Comparison of ENCODE assay signal across 8 cellular contexts in genomic region chr20:3797592-3798404, GRCh38. TPM values are rescaled to one million over a fixed set of nuclear protein-coding genes. Genes with fewer than 3 reads are reported as not detected.
A peak's percentile ranks its signal among the peaks of the same experiment; 100 is the strongest.
DNase-seq lines count a peak whose midpoint lies in the region; ATAC-seq and TF ChIP-seq lines count a peak whose summit lies in the region.

No MANE protein-coding gene starts in this region.

- peaks cover 30% of the 10 kb centered on the region for H3K79me1 ChIP-seq in mesenchymal stem cell (replicated peaks; ENCODE audit: low read length, poor library complexity, severe bottlenecking)

- no peak for TF ChIP-seq CTCF in DND-41 (IDR thresholded peaks at IDR 0.05; ENCODE audit: borderline replicate concordance, extremely low read depth, low read length, poor library complexity, severe bottlenecking)

- H3K79me2 ChIP-seq in DND-41 (ENCODE audit: insufficient read depth, low read length), result peaks cover 58% of the 10 kb centered on the region

- TF ChIP-seq POLR2A in GM18505 (IDR thresholded peaks at IDR 0.05; ENCODE audit: borderline replicate concordance, extremely low read depth, insufficient read depth, insufficient read length), result no peak

- peaks cover 23% of the 10 kb centered on the region for H4K20me1 ChIP-seq in DND-41 (ENCODE audit: insufficient read depth, low read length)

- H2BK12ac ChIP-seq in mesenchymal stem cell (ENCODE audit: low read length in 2 of 2), result peak overlapping the region in 1 of 2 experiments; percentile 85

- H3K9ac ChIP-seq in DND-41 (ENCODE audit: low read depth, low read length), result peak overlapping the region; percentile 91
- H3K9ac ChIP-seq in mesenchymal stem cell (ENCODE audit: low read length), result peak overlapping the region; percentile 92

- H4K8ac ChIP-seq in mesenchymal stem cell (ENCODE audit: low read length), result no peak overlapping the region

- peak overlapping the region; percentile 44 for H4K91ac ChIP-seq in mesenchymal stem cell (ENCODE audit: low read length)

- no peak overlapping the region for H2AFZ ChIP-seq in DND-41 (ENCODE audit: low read depth, low read length)
- no peak overlapping the region for H2AFZ ChIP-seq in mesenchymal stem cell (ENCODE audit: low read depth, low read length)

- no peak for ATAC-seq in DND-41 (ENCODE audit: insufficient read depth, low read depth)
- no peak for ATAC-seq in GM18505 (IDR thresholded peaks at IDR 0.05; ENCODE audit: unreplicated experiment)
- ATAC-seq in HG03108 (IDR thresholded peaks at IDR 0.05; ENCODE audit: unreplicated experiment), result no peak

- H3K4ac ChIP-seq in mesenchymal stem cell (ENCODE audit: low read depth in 1 of 2, low read length in 2 of 2), result peak overlapping the region; percentile 9 to 91

- peak overlapping the region; percentile 84 for H3K4me2 ChIP-seq in DND-41 (ENCODE audit: insufficient read depth, low read length)
- no peak overlapping the region for H3K4me2 ChIP-seq in mesenchymal stem cell (ENCODE audit: low read length, poor library complexity, severe bottlenecking)

- no peaks in the 10 kb centered on the region for H3K9me3 ChIP-seq in DND-41 (ENCODE audit: insufficient read depth, low read length, severe bottlenecking)
- no peaks in the 10 kb centered on the region for H3K9me3 ChIP-seq in mesenchymal stem cell (ENCODE audit: control insufficient read depth, low read length)

- DNase-seq in DND-41 (peak; percentile 44), NAMALWA (ENCODE audit: low spot score) (peak; percentile 48), mesenchymal stem cell (peak; percentile 80), nucleus accumbens (lab: John Stamatoyannopoulos, UW) (no peak), GOT3 (lab: John Stamatoyannopoulos, UW) (no peak)

- H3K36me3 ChIP-seq in DND-41 (ENCODE audit: insufficient read depth, low read length) (peaks cover 63% of the 10 kb centered on the region), mesenchymal stem cell (ENCODE audit: control insufficient read depth in 1 of 2, insufficient read depth in 2 of 2, low read depth in 1 of 2, low read length in 2 of 2) (peaks cover 39 to 55% of the 10 kb centered on the region in 2 experiments)

- H3K27me3 ChIP-seq in DND-41 (ENCODE audit: insufficient read depth, low read length, poor library complexity), result no peaks in the 10 kb centered on the region
- H3K27me3 ChIP-seq in mesenchymal stem cell (ENCODE audit: control insufficient read depth in 1 of 2, insufficient read depth in 1 of 2, low read length in 2 of 2), result no peaks in the 10 kb centered on the region

- no peak overlapping the region for H2BK5ac ChIP-seq in mesenchymal stem cell (ENCODE audit: low read depth, low read length, poor library complexity, severe bottlenecking)

- H3K23ac ChIP-seq in mesenchymal stem cell (ENCODE audit: low read length in 2 of 2), result peak overlapping the region in 1 of 2 experiments; percentile 83

- H3K18ac ChIP-seq in mesenchymal stem cell (ENCODE audit: low read depth in 1 of 2, low read length in 2 of 2), result peak overlapping the region; percentile 58 to 68

- H3K4me1 ChIP-seq in DND-41 (ENCODE audit: insufficient read depth, low read length) (peaks cover 61% of the 10 kb centered on the region), mesenchymal stem cell (ENCODE audit: control insufficient read depth, insufficient read depth, low read depth, low read length) (peaks cover 37% of the 10 kb centered on the region)

- H2AK5ac ChIP-seq in mesenchymal stem cell (ENCODE audit: low read length, severe bottlenecking), result peak overlapping the region; percentile 27

- peak overlapping the region; percentile 80 for H2BK120ac ChIP-seq in mesenchymal stem cell (ENCODE audit: low read depth, low read length)

- H3K14ac ChIP-seq in mesenchymal stem cell (ENCODE audit: low read length in 2 of 2), result peak overlapping the region in 1 of 2 experiments; percentile 84

- H3K4me3 ChIP-seq in DND-41 (ENCODE audit: low read depth in 1 of 2, low read length in 2 of 2) (peak overlapping the region in 1 of 2 experiments; percentile 83; a peak in 3 of 4 replicates), mesenchymal stem cell (ENCODE audit: insufficient read depth in 1 of 2, low read depth in 1 of 2, low read length in 2 of 2) (peak overlapping the region in 1 of 2 experiments; percentile 97)

- H3K27ac ChIP-seq in DND-41 (ENCODE audit: low read length) (peak overlapping the region; percentile 79), adipose tissue (ENCODE audit: low read depth, low read length) (peak overlapping the region; percentile 9), mesenchymal stem cell (ENCODE audit: low read length, poor library complexity, severe bottlenecking) (no peak overlapping the region)

- H2BK15ac ChIP-seq in mesenchymal stem cell (ENCODE audit: low read depth, poor library complexity, severe bottlenecking), result peak overlapping the region; percentile 96

- 68 to 82% (median 71%) methylated on average over 19 of the region's 19 CpGs for WGBS in adipose tissue, 3 donors
- 70% methylated on average over 18 of the region's 19 CpGs for WGBS in mesenchymal stem cell

RNA-seq across cellular contexts. Expression of gene CDC25B, which starts 1.7 kb away (rescaled TPM):
- polyA plus RNA-seq in adipose tissue, result 10 to 100 TPM in 2 of 3 donors, 1 to 10 TPM in 1; 6.6 to 33.5 (median 12.9) TPM
- 97.9 TPM for polyA plus RNA-seq in mesenchymal stem cell (2013, experiment 1 of 2)
- polyA plus RNA-seq in mesenchymal stem cell (2013, experiment 2 of 2), result 95.2 TPM

RNA-seq across cellular contexts. Expression of gene CENPB, which starts 11.3 kb away (rescaled TPM):
- polyA plus RNA-seq in adipose tissue, result 10 to 100 TPM; 37.8 to 73.4 (median 70.9) TPM
- polyA plus RNA-seq in mesenchymal stem cell (2013, experiment 1 of 2), result 38.0 TPM
- 38.0 TPM for polyA plus RNA-seq in mesenchymal stem cell (2013, experiment 2 of 2)

RNA-seq across cellular contexts. Expression of gene SPEF1, which starts 16.6 kb away (rescaled TPM):
- under 1 TPM in 2 of 3 donors, not detected in 1; 0.09 to 0.71 TPM for polyA plus RNA-seq in adipose tissue
- 0.07 TPM for polyA plus RNA-seq in mesenchymal stem cell (2013, experiment 1 of 2)
- 0.07 TPM for polyA plus RNA-seq in mesenchymal stem cell (2013, experiment 2 of 2)

RNA-seq across cellular contexts. Expression of gene AP5S1, which starts 22.5 kb away (rescaled TPM):
- polyA plus RNA-seq in adipose tissue, result 1 to 10 TPM; 5.1 to 9.7 (median 8.9) TPM
- 9.4 TPM for polyA plus RNA-seq in mesenchymal stem cell (2013, experiment 1 of 2)
- 9.5 TPM for polyA plus RNA-seq in mesenchymal stem cell (2013, experiment 2 of 2)

RNA-seq across cellular contexts. Expression of gene ADISSP, which starts 30.2 kb away (rescaled TPM):
- 10 to 100 TPM; 21.8 to 99.9 (median 75.1) TPM for polyA plus RNA-seq in adipose tissue
- polyA plus RNA-seq in mesenchymal stem cell (2013, experiment 1 of 2), result 39.5 TPM
- 36.9 TPM for polyA plus RNA-seq in mesenchymal stem cell (2013, experiment 2 of 2)

Comparison
In these comparisons a context has a peak if more than half of its experiments do, and no peak if none do; other contexts are left out.
1. DNase-seq: peak in DND-41 (single experiment), NAMALWA (single experiment) and mesenchymal stem cell (single experiment); none in nucleus accumbens (0 of 56) and GOT3 (single experiment).